In the genomic region with DNA sequence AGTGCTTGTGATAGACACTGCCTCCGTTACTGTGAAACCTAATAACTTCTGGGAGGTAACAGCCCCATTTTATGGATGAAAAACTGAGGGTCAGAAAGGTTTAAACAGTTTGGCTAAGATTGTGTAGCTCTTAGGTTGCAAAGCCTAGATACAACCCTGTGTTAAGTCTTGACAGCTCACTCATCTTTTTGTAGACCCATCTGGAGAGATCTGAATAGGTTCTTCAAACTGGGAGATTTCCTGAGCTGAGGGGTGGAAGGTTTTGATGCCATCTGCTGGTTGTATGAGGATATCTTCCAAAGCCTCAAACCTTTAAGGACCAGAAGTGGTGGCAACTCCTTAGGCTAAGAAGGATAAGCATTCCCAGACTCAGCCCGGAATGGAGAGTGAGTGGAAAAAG, we compare ENCODE assay signal across 6 cellular contexts. TPM values are rescaled to one million over a fixed set of nuclear protein-coding genes. Genes with fewer than 3 reads are reported as not detected.
DNase-seq lines count a peak whose midpoint lies in the region; ATAC-seq and TF ChIP-seq lines count a peak whose summit lies in the region.

No MANE protein-coding gene starts in this region.

- no peaks in the 10 kb centered on the region for H3K27me3 ChIP-seq in ascending aorta
- peaks cover 10% of the 10 kb centered on the region in 2 donors for H3K27me3 ChIP-seq in naive thymus-derived CD4-positive, alpha-beta T cell (ENCODE audit: control insufficient read depth in 2 of 2, insufficient read depth in 2 of 2, low read length in 2 of 2)

- peak overlapping the region in 2 of 10 donors; percentile 7 to 51 for H3K4me3 Mint-ChIP-seq in naive thymus-derived CD4-positive, alpha-beta T cell
- no peak overlapping the region for H3K4me3 Mint-ChIP-seq in activated T-cell treated with anti-CD3 and anti-CD28 coated beads, Interleukin-2, amount 50 U/mL, for 72 hours

- H3K36me3 ChIP-seq in ascending aorta: no peaks in the 10 kb centered on the region
- H3K36me3 ChIP-seq in naive thymus-derived CD4-positive, alpha-beta T cell (ENCODE audit: control insufficient read depth in 2 of 3, insufficient read depth in 3 of 3, low read length in 3 of 3): no peaks in the 10 kb centered on the region

- peak; percentile 50 for ATAC-seq in naive thymus-derived CD4-positive, alpha-beta T cell
- no peak for ATAC-seq in activated T-cell treated with anti-CD3 and anti-CD28 coated beads, Interleukin-2, amount 50 U/mL, for 72 hours (replicated peaks in 1 of 2)

- peak; percentile 75 for DNase-seq in G401 (ENCODE audit: low spot score)
- peak; percentile 31 for DNase-seq in LNCaP clone FGC (ENCODE audit: low read depth)
- no peak for DNase-seq in ascending aorta (ENCODE audit: low spot score in 2 of 2)
- peak in 5 of 9 donors; percentile 29 to 59 (median 44) for DNase-seq in naive thymus-derived CD4-positive, alpha-beta T cell
- DNase-seq in ecto neural progenitor cell (ENCODE audit: low spot score): no peak
- DNase-seq in activated T-cell treated with anti-CD3 and anti-CD28 coated beads, Interleukin-2, amount 50 U/mL, for 72 hours: no peak

- no peak overlapping the region for H3K4me3 ChIP-seq in LNCaP clone FGC (ENCODE audit: low read depth, low read length)
- no peak overlapping the region for H3K4me3 ChIP-seq in ascending aorta
- H3K4me3 ChIP-seq in naive thymus-derived CD4-positive, alpha-beta T cell (ENCODE audit: low read length): no peak overlapping the region

- intact Hi-C loops in ascending aorta (cut with DNase I): loop anchor here (1.0 kb wide), 1 partner anchor 73 kb away; no protein-coding TSS in a partner anchor
- intact Hi-C loops in naive thymus-derived CD4-positive, alpha-beta T cell (cut with micrococcal nuclease): loop anchor here (1.0 kb wide), 5 partner anchors 16 to 296 kb away; partner anchors contain the start of gene CLP1 (in 1 of the 2)

- peaks cover 3 to 44% of the 10 kb centered on the region in 2 donors for H3K4me1 ChIP-seq in ascending aorta
- H3K4me1 ChIP-seq in naive thymus-derived CD4-positive, alpha-beta T cell (ENCODE audit: control insufficient read depth in 2 of 2, insufficient read depth in 2 of 2, low read length in 2 of 2): peaks cover 3 to 8% of the 10 kb centered on the region in 2 donors

- CTCF ChIA-PET in naive thymus-derived CD4-positive, alpha-beta T cell (lab: Charles Lee): interaction anchor here (0.7 to 5.1 kb wide), 13 partner anchors 11 to 295 kb away, joined by 3 to 86 read pairs (median 3); partner anchors contain the start of gene UBE2L6

- no peaks in the 10 kb centered on the region for H3K36me3 Mint-ChIP-seq in naive thymus-derived CD4-positive, alpha-beta T cell
- peaks cover 1 to 2% of the 10 kb centered on the region in 2 donors for H3K36me3 Mint-ChIP-seq in activated T-cell treated with anti-CD3 and anti-CD28 coated beads, Interleukin-2, amount 50 U/mL, for 72 hours (ENCODE audit: insufficient read depth in 2 of 2)

- peak overlapping the region in 2 of 9 donors; percentile 12 to 84 for H3K27ac Mint-ChIP-seq in naive thymus-derived CD4-positive, alpha-beta T cell
- no peak overlapping the region for H3K27ac Mint-ChIP-seq in activated T-cell treated with anti-CD3 and anti-CD28 coated beads, Interleukin-2, amount 50 U/mL, for 72 hours

- H3K9me3 Mint-ChIP-seq in naive thymus-derived CD4-positive, alpha-beta T cell: peaks cover 0 to under 1% (median 0%) of the 10 kb centered on the region in 11 donors
- no peaks in the 10 kb centered on the region for H3K9me3 Mint-ChIP-seq in activated T-cell treated with anti-CD3 and anti-CD28 coated beads, Interleukin-2, amount 50 U/mL, for 72 hours

- no peak overlapping the region for H3K27ac ChIP-seq in ascending aorta
- no peak overlapping the region for H3K27ac ChIP-seq in naive thymus-derived CD4-positive, alpha-beta T cell (ENCODE audit: low read depth, low read length)

- TF ChIP-seq CTCF in LNCaP clone FGC (IDR thresholded peaks at IDR 0.05; ENCODE audit: control insufficient read depth, extremely low read depth, insufficient read depth) (peak; percentile 61), ascending aorta (IDR thresholded peaks at IDR 0.05) (peak in 2 of 3 experiments; percentile 28 to 47)

- H3K4me1 Mint-ChIP-seq in naive thymus-derived CD4-positive, alpha-beta T cell: peaks cover 13 to 43% (median 16%) of the 10 kb centered on the region in 7 donors
- peaks cover 24% of the 10 kb centered on the region for H3K4me1 Mint-ChIP-seq in activated T-cell treated with anti-CD3 and anti-CD28 coated beads, Interleukin-2, amount 50 U/mL, for 72 hours (ENCODE audit: low read depth)

- in situ Hi-C loops in G401 (cut with HindIII; ENCODE audit: low sequenced_read_pairs): no loop called here

- H3K27me3 Mint-ChIP-seq in naive thymus-derived CD4-positive, alpha-beta T cell: peaks cover 6 to 48% (median 30%) of the 10 kb centered on the region in 5 donors
- peaks cover 38% of the 10 kb centered on the region for H3K27me3 Mint-ChIP-seq in activated T-cell treated with anti-CD3 and anti-CD28 coated beads, Interleukin-2, amount 50 U/mL, for 72 hours (ENCODE audit: low read depth)

- H3K9me3 ChIP-seq in ascending aorta: no peaks in the 10 kb centered on the region
- no peaks in the 10 kb centered on the region for H3K9me3 ChIP-seq in naive thymus-derived CD4-positive, alpha-beta T cell (ENCODE audit: control insufficient read depth in 2 of 3, low read length in 3 of 3)

- POLR2A ChIA-PET in naive thymus-derived CD4-positive, alpha-beta T cell (lab: Charles Lee): interaction anchor here (1.0 to 1.5 kb wide), 2 partner anchors 16 to 27 kb away, joined by 5 read pairs; partner anchors contain the start of genes CLP1 and ZDHHC5

RNA-seq across cellular contexts. Expression of gene YPEL4, which starts 8.3 kb away (rescaled TPM):
- 2.1 TPM in 1 of 2 replicates, not detected in the other for total RNA-seq in G401 (2014; rRNA removed; shearing (Covaris generic))
- total RNA-seq in ascending aorta: not detected
- 10 to 100 TPM in 2 of 5 experiments, 1 to 10 TPM in 2, under 1 TPM in 1; 0.70 to 13.4 (median 4.3) TPM for total RNA-seq in naive thymus-derived CD4-positive, alpha-beta T cell
- polyA plus RNA-seq in naive thymus-derived CD4-positive, alpha-beta T cell: under 1 TPM; 0.15 to 0.18 TPM
- 1 to 10 TPM; 1.1 to 1.3 TPM for total RNA-seq in activated T-cell treated with anti-CD3 and anti-CD28 coated beads, Interleukin-2, amount 50 U/mL, for 72 hours

RNA-seq across cellular contexts. Expression of gene CLP1, which starts 16.1 kb away (rescaled TPM):
- total RNA-seq in G401 (2014; rRNA removed; shearing (Covaris generic)): 30.5 and 33.9 TPM in 2 replicates
- total RNA-seq in ascending aorta: 1.2 TPM
- total RNA-seq in naive thymus-derived CD4-positive, alpha-beta T cell: 10 to 100 TPM; 12.8 to 18.5 (median 14.7) TPM
- polyA plus RNA-seq in naive thymus-derived CD4-positive, alpha-beta T cell: 10 to 100 TPM; 10.1 to 10.3 TPM
- 10 to 100 TPM; 15.1 to 16.1 TPM for total RNA-seq in activated T-cell treated with anti-CD3 and anti-CD28 coated beads, Interleukin-2, amount 50 U/mL, for 72 hours

RNA-seq across cellular contexts. Expression of gene ZDHHC5, which starts 26.5 kb away (rescaled TPM):
- 46.5 and 49.0 TPM in 2 replicates for total RNA-seq in G401 (2014; rRNA removed; shearing (Covaris generic))
- total RNA-seq in ascending aorta: 26.2 TPM
- 10 to 100 TPM; 51.4 to 82.2 (median 59.1) TPM for total RNA-seq in naive thymus-derived CD4-positive, alpha-beta T cell
- 10 to 100 TPM; 26.9 to 44.5 TPM for polyA plus RNA-seq in naive thymus-derived CD4-positive, alpha-beta T cell
- 10 to 100 TPM; 62.8 to 62.9 TPM for total RNA-seq in activated T-cell treated with anti-CD3 and anti-CD28 coated beads, Interleukin-2, amount 50 U/mL, for 72 hours

RNA-seq across cellular contexts. Expression of gene SERPING1, which starts 43.9 kb away (rescaled TPM):
- total RNA-seq in G401 (2014; rRNA removed; shearing (Covaris generic)): 22.3 and 22.8 TPM in 2 replicates
- 607 TPM for total RNA-seq in ascending aorta
- 1 to 10 TPM in 1 of 5 experiments, under 1 TPM in 2, not detected in 2; 0.21 to 3.7 (median 0.97) TPM for total RNA-seq in naive thymus-derived CD4-positive, alpha-beta T cell
- polyA plus RNA-seq in naive thymus-derived CD4-positive, alpha-beta T cell: not detected
- total RNA-seq in activated T-cell treated with anti-CD3 and anti-CD28 coated beads, Interleukin-2, amount 50 U/mL, for 72 hours: not detected

Comparison
In these comparisons a context has a peak if more than half of its experiments do, and no peak if none do; other contexts are left out.
1. DNase-seq: peak in G401 (single experiment), LNCaP clone FGC (single experiment) and naive thymus-derived CD4-positive, alpha-beta T cell (5 of 9); none in ascending aorta (0 of 2), ecto neural progenitor cell (single experiment) and activated T-cell treated with anti-CD3 and anti-CD28 coated beads, Interleukin-2, amount 50 U/mL, for 72 hours (0 of 2).